ENCODE assay signal across 1 cellular context in genomic region chr2:33443272-33443829, GRCh38.
TF ChIP-seq lines count a peak whose summit lies in the region.

No MANE protein-coding gene starts in this region.

TF ChIP-seq in endothelial cell of umbilical vein, 7 proteins besides CTCF, POLR2A, EP300 and RAD21:
- no peak for TF ChIP-seq EZH2 (IDR thresholded peaks at IDR 0.05; ENCODE audit: borderline replicate concordance, low read depth, low read length, severe bottlenecking)
- TF ChIP-seq FOS (IDR thresholded peaks at IDR 0.05; ENCODE audit: borderline replicate concordance, insufficient read depth, low read length) = no peak
- TF ChIP-seq GATA2 (IDR thresholded peaks at IDR 0.05; ENCODE audit: insufficient read depth, insufficient read length, low read depth, low read length) = no peak
- TF ChIP-seq MYC (IDR thresholded peaks at IDR 0.05; ENCODE audit: low read depth, low read length) = no peak
- TF ChIP-seq JUN (IDR thresholded peaks at IDR 0.05; ENCODE audit: borderline replicate concordance, insufficient read depth, insufficient read length, low read depth) = no peak
- TF ChIP-seq POLR2AphosphoS5 (IDR thresholded peaks at IDR 0.05; ENCODE audit: insufficient read depth, low read depth, low read length) = no peak
- TF ChIP-seq MAX (IDR thresholded peaks at IDR 0.05; ENCODE audit: insufficient read depth, insufficient read length) = no peak
